In genomic region chr3:47612178-47612577, GRCh38 we compare ENCODE assay signal across 9 cellular contexts. TPM values are rescaled to one million over a fixed set of nuclear protein-coding genes. Genes with fewer than 3 reads are reported as not detected.
DNase-seq lines count a peak whose midpoint lies in the region; ATAC-seq and TF ChIP-seq lines count a peak whose summit lies in the region.
"Had no signal": no experiment of that assay in that cellular context is flagged by ENCODE, and none has a peak within 500 bp of the region (broad histone marks: within the 10 kb centered on the region; RNA-seq: fewer than 3 reads in every experiment).

No MANE protein-coding gene starts in this region.

- H4K12ac ChIP-seq in trophoblast cell (ENCODE audit: low read depth, low read length) = no peak overlapping the region

- H3K79me2 ChIP-seq in trophoblast cell (ENCODE audit: control insufficient read depth, insufficient read depth, low read length, poor library complexity) = no peaks in the 10 kb centered on the region
- no peaks in the 10 kb centered on the region for H3K79me2 ChIP-seq in hepatocyte
- no peaks in the 10 kb centered on the region for H3K79me2 ChIP-seq in OCI-LY7 (ENCODE audit: insufficient read depth, low read depth, low read length)

- H2AFZ ChIP-seq in trophoblast cell (ENCODE audit: insufficient read depth, low read length, poor library complexity) (no peak overlapping the region), hepatocyte (no peak overlapping the region), OCI-LY7 (ENCODE audit: low read length) (no peak overlapping the region)

- H3K9me2 ChIP-seq in hepatocyte (replicated peaks; ENCODE audit: insufficient read depth) (no peaks in the 10 kb centered on the region), OCI-LY7 (ENCODE audit: insufficient read depth, low read length) (no peaks in the 10 kb centered on the region)

- no peak for TF ChIP-seq CTCF in RWPE2 (IDR thresholded peaks at IDR 0.05; ENCODE audit: poor library complexity, severe bottlenecking)
- no peak for TF ChIP-seq CTCF in fibroblast of the aortic adventitia (IDR thresholded peaks at IDR 0.05; ENCODE audit: insufficient read depth, low read length)
- no peak for TF ChIP-seq CTCF in hepatocyte (IDR thresholded peaks at IDR 0.05; ENCODE audit: poor library complexity)
- no peak for TF ChIP-seq CTCF in OCI-LY7 (conservative IDR thresholded peaks at IDR 0.05; ENCODE audit: low read length)
- no peak for TF ChIP-seq CTCF in lower leg skin (IDR thresholded peaks at IDR 0.05)

- POLR2A ChIA-PET in CD4-positive, alpha-beta memory T cell (lab: Charles Lee; ENCODE audit: partially characterized antibody) = no interaction called here
- POLR2A ChIA-PET in OCI-LY7 (lab: Charles Lee) = interaction anchor here (0.6 kb wide), 1 partner anchor 11 kb away, joined by 3 read pairs; no protein-coding TSS in a partner anchor

- CTCF ChIA-PET in CD4-positive, alpha-beta memory T cell (lab: Charles Lee; ENCODE audit: partially characterized antibody) = no interaction called here
- CTCF ChIA-PET in OCI-LY7 (lab: Charles Lee; ENCODE audit: unreplicated experiment) = no interaction called here

- no peak overlapping the region for H3K4ac ChIP-seq in trophoblast cell (ENCODE audit: low read depth, low read length)

- H4K20me1 ChIP-seq in hepatocyte (ENCODE audit: insufficient read depth, poor library complexity, severe bottlenecking) (no peaks in the 10 kb centered on the region), OCI-LY7 (ENCODE audit: insufficient read depth, low read length) (no peaks in the 10 kb centered on the region)

- H3K4me2 ChIP-seq in trophoblast cell (ENCODE audit: low read length) (no peak overlapping the region), hepatocyte (no peak overlapping the region), OCI-LY7 (ENCODE audit: low read length) (no peak overlapping the region)

- no peaks in the 10 kb centered on the region for H3K9me3 ChIP-seq in CD4-positive, alpha-beta memory T cell (ENCODE audit: control insufficient read depth in 1 of 2, low read length in 2 of 2)
- H3K9me3 ChIP-seq in RWPE2 (ENCODE audit: severe bottlenecking) (no peaks in the 10 kb centered on the region), trophoblast cell (ENCODE audit: insufficient read depth, low read depth, low read length) (no peaks in the 10 kb centered on the region), hepatocyte (ENCODE audit: low read depth) (no peaks in the 10 kb centered on the region), OCI-LY7 (ENCODE audit: low read length) (no peaks in the 10 kb centered on the region)

- no peak overlapping the region for H3K9ac ChIP-seq in trophoblast cell (ENCODE audit: low read length)

- intact Hi-C loops in CD4-positive, alpha-beta memory T cell (cut with micrococcal nuclease) = no loop called here
- intact Hi-C loops in OCI-LY7 (cut with micrococcal nuclease; ENCODE audit: unreplicated experiment) = no loop called here
- intact Hi-C loops in lower leg skin (cut with DNase I; ENCODE audit: low total_unique reads) = no loop called here

- H3K79me1 ChIP-seq in trophoblast cell (ENCODE audit: low read length) = peaks cover 3% of the 10 kb centered on the region

- no peak overlapping the region for H4K8ac ChIP-seq in trophoblast cell (ENCODE audit: low read depth, low read length)

- H3K27ac Mint-ChIP-seq in CD4-positive, alpha-beta memory T cell = peak overlapping the region in 4 of 7 donors; percentile 31 to 89 (median 76)

- H3K14ac ChIP-seq in trophoblast cell (ENCODE audit: low read length) = no peak overlapping the region

- ATAC-seq in RWPE2 (ENCODE audit: low read depth) = peak; percentile 64; the same call in 2 of the 3 replicates
- no peak for ATAC-seq in HG03097 (IDR thresholded peaks at IDR 0.05; ENCODE audit: low FRiP score, unreplicated experiment)

- no peak for TF ChIP-seq POLR2A in lower leg skin (IDR thresholded peaks at IDR 0.05)

- H4K91ac ChIP-seq in trophoblast cell (ENCODE audit: low read depth, low read length) = no peak overlapping the region

- no peak overlapping the region for H3K18ac ChIP-seq in trophoblast cell (ENCODE audit: low read length)

- no peak overlapping the region for H2AK5ac ChIP-seq in trophoblast cell (ENCODE audit: low read length)

- H2BK120ac ChIP-seq in trophoblast cell (ENCODE audit: insufficient read depth, low read length, poor library complexity) = no peak overlapping the region

- BruUV-seq in OCI-LY7 (replicated peaks; lab: Mats Ljungman, UMichigan) = no TSS peak

- H3K27me3 Mint-ChIP-seq in CD4-positive, alpha-beta memory T cell = no peaks in the 10 kb centered on the region
- H3K27me3 Mint-ChIP-seq: activated naive CD4-positive, alpha-beta T cell treated with anti-CD3 and anti-CD28 coated beads, Interleukin-2, amount 50 U/mL, for 24 hours had no signal

- no peaks in the 10 kb centered on the region for H3K4me1 Mint-ChIP-seq in CD4-positive, alpha-beta memory T cell
- H3K4me1 Mint-ChIP-seq: activated naive CD4-positive, alpha-beta T cell treated with anti-CD3 and anti-CD28 coated beads, Interleukin-2, amount 50 U/mL, for 24 hours had no signal

- DNase-seq in CD4-positive, alpha-beta memory T cell = no peak
- no peak for DNase-seq in RWPE2 (ENCODE audit: low spot score)
- peak; percentile 84 for DNase-seq in fibroblast of the aortic adventitia (ENCODE audit: low read depth)
- DNase-seq in trophoblast cell = peak; percentile 4 to 76
- DNase-seq in hepatocyte (ENCODE audit: low spot score) = no peak
- DNase-seq in OCI-LY7 (ENCODE audit: low spot score) = no peak
- no peak for DNase-seq in lower leg skin (ENCODE audit: low spot score in 2 of 2)

- H3K4me3 ChIP-seq in CD4-positive, alpha-beta memory T cell (ENCODE audit: low read length in 2 of 2) = no peak overlapping the region
- H3K4me3 ChIP-seq in RWPE2 (ENCODE audit: severe bottlenecking) (no peak overlapping the region), fibroblast of the aortic adventitia (ENCODE audit: low read depth, low read length) (no peak overlapping the region), trophoblast cell (ENCODE audit: low read depth, low read length) (no peak overlapping the region), hepatocyte (no peak overlapping the region), OCI-LY7 (ENCODE audit: low read depth, low read length, poor library complexity, severe bottlenecking) (no peak overlapping the region), lower leg skin (ENCODE audit: low read depth, poor library complexity, severe bottlenecking) (no peak overlapping the region)

- no peaks in the 10 kb centered on the region for H3K4me1 ChIP-seq in CD4-positive, alpha-beta memory T cell (ENCODE audit: insufficient read depth, low read length)
- H3K4me1 ChIP-seq in RWPE2 (ENCODE audit: insufficient read depth, poor library complexity, severe bottlenecking) (peaks cover 3% of the 10 kb centered on the region), trophoblast cell (ENCODE audit: control insufficient read depth in 1 of 2, insufficient read depth in 2 of 2, low read length in 2 of 2) (peaks cover 3 to 5% of the 10 kb centered on the region in 2 experiments), hepatocyte (ENCODE audit: insufficient read depth) (no peaks in the 10 kb centered on the region), OCI-LY7 (ENCODE audit: insufficient read depth, low read length, poor library complexity, severe bottlenecking) (peaks cover 11% of the 10 kb centered on the region)

- peaks cover 31% of the 10 kb centered on the region for H3K36me3 ChIP-seq in CD4-positive, alpha-beta memory T cell (ENCODE audit: insufficient read depth, low read length)
- H3K36me3 ChIP-seq in RWPE2 (ENCODE audit: low read depth) (peaks cover 86% of the 10 kb centered on the region), trophoblast cell (ENCODE audit: control insufficient read depth in 1 of 2, insufficient read depth in 2 of 2, low read length in 2 of 2) (peaks cover 15 to 21% of the 10 kb centered on the region in 2 experiments), hepatocyte (replicated peaks; ENCODE audit: insufficient read depth, low read depth) (no peaks in the 10 kb centered on the region), OCI-LY7 (ENCODE audit: insufficient read depth, low read length) (peaks cover 96% of the 10 kb centered on the region)

- H3K9me3 Mint-ChIP-seq in CD4-positive, alpha-beta memory T cell = no peaks in the 10 kb centered on the region
- H3K9me3 Mint-ChIP-seq: activated naive CD4-positive, alpha-beta T cell treated with anti-CD3 and anti-CD28 coated beads, Interleukin-2, amount 50 U/mL, for 24 hours had no signal

- H3K4me3 Mint-ChIP-seq in CD4-positive, alpha-beta memory T cell = no peak overlapping the region
- H3K4me3 Mint-ChIP-seq: activated naive CD4-positive, alpha-beta T cell treated with anti-CD3 and anti-CD28 coated beads, Interleukin-2, amount 50 U/mL, for 24 hours had no signal

- H3K27me3 ChIP-seq in CD4-positive, alpha-beta memory T cell (ENCODE audit: insufficient read depth, low read length) = no peaks in the 10 kb centered on the region
- no peaks in the 10 kb centered on the region for H3K27me3 ChIP-seq in RWPE2 (ENCODE audit: insufficient read depth, poor library complexity, severe bottlenecking)
- no peaks in the 10 kb centered on the region for H3K27me3 ChIP-seq in trophoblast cell (ENCODE audit: insufficient read depth, low read length)
- H3K27me3 ChIP-seq in hepatocyte = no peaks in the 10 kb centered on the region

- no peak overlapping the region for H2BK5ac ChIP-seq in trophoblast cell (ENCODE audit: low read depth, low read length, poor library complexity)

- no peak overlapping the region for H2BK12ac ChIP-seq in trophoblast cell (ENCODE audit: low read length)

- H3K23ac ChIP-seq in trophoblast cell (ENCODE audit: low read length) = no peak overlapping the region

- H3K36me3 Mint-ChIP-seq in CD4-positive, alpha-beta memory T cell = peaks cover 45 to 55% of the 10 kb centered on the region in 2 donors

- H3K27ac ChIP-seq in CD4-positive, alpha-beta memory T cell (ENCODE audit: low read depth, low read length) = no peak overlapping the region
- peak overlapping the region; percentile 10 for H3K27ac ChIP-seq in RWPE2 (ENCODE audit: poor library complexity, severe bottlenecking)
- H3K27ac ChIP-seq in trophoblast cell (ENCODE audit: low read depth, low read length) = peak overlapping the region; percentile 27
- no peak overlapping the region for H3K27ac ChIP-seq in hepatocyte
- no peak overlapping the region for H3K27ac ChIP-seq in OCI-LY7 (ENCODE audit: low read depth, low read length, poor library complexity, severe bottlenecking)

RNA-seq across cellular contexts. Expression of gene CSPG5, which starts 33.5 kb away (rescaled TPM):
- total RNA-seq in CD4-positive, alpha-beta memory T cell = under 1 TPM; 0.20 to 0.42 TPM
- not detected for polyA plus RNA-seq in CD4-positive, alpha-beta memory T cell
- total RNA-seq in fibroblast of the aortic adventitia (ENCODE audit: low replicate concordance) (0.09 TPM in 1 of 2 replicates, not detected in the other), hepatocyte (0.44 and 0.47 TPM in 2 replicates), OCI-LY7 (2022) (0.13 and 0.22 TPM in 2 replicates), lower leg skin (1 to 10 TPM in 1 of 4 donors, under 1 TPM in 3; 0.30 to 3.2 (median 0.96) TPM)
- 0.57 and 0.76 TPM in 2 replicates for polyA plus RNA-seq in trophoblast cell (2013)
- 0.32 and 0.34 TPM in 2 replicates for polyA plus RNA-seq in hepatocyte
- 0.41 and 0.66 TPM in 2 replicates for total RNA-seq in OCI-LY7 (2014; rRNA removed; shearing (Covaris generic))

Comparison
In these comparisons a context has a peak if more than half of its experiments do, and no peak if none do; other contexts are left out.
1. DNase-seq: peak in fibroblast of the aortic adventitia (single experiment) and trophoblast cell (2 of 2); none in CD4-positive, alpha-beta memory T cell (0 of 5), RWPE2 (single experiment), hepatocyte (single experiment), OCI-LY7 (single experiment) and lower leg skin (0 of 2).
2. H3K27ac ChIP-seq: peak in RWPE2 (single experiment) and trophoblast cell (single experiment); none in CD4-positive, alpha-beta memory T cell (single experiment), hepatocyte (single experiment) and OCI-LY7 (single experiment).